ENCODE assay signal across 1 cellular context in the genomic region with DNA sequence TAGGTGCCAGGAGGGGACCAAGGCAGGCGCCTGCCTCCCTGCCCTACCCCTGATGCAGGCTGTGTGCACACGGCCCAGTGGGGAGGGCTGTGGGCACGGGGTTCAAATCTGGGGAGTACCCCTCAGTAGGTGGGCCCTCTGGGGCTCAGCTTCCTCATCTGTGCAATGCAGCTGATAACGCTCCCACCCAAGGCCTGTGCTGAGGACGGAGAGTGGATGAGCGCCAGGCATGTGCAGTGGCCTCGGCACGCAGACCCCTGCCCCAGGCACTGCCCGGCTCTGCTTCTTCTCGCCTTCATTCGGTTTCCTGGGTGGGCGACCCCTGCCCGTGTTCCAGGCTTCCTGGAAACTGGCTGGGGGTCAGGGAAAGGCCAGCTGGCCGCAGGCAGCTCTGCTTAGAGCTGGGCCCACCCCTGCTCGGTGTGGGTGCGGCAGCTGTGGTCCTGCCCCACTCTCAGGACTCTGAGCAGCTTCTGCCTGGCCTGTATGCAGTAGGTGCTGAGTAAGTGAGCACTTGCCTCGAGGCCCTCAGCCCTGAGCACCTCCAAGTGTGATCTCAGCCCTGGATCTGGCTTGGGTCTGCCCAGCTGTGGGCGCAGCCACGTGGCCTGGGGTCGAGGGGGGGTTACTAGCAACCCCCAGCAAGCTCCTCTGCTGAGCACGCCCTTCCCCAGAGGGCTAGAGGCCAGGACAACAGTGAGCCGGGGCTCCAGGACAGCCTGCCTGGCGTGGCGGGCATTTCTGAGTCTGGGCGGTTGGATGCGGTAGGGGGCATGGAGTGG.
TF ChIP-seq lines count a peak whose summit lies in the region.

No MANE protein-coding gene starts in this region.

TF ChIP-seq in K562, 482 proteins besides CTCF, POLR2A, EP300 and RAD21 (continued from another document and continues in another):
- TF ChIP-seq ZNF407 (IDR thresholded peaks at IDR 0.05; ENCODE audit: low read depth) (no peak), KLF1 (tag; IDR thresholded peaks at IDR 0.05) (0 out of 2 replicates have a peak, but pooled peaks have one; percentile 2), GABPB1 (CRISPR knock-in tag; IDR thresholded peaks at IDR 0.05) (peak; percentile 9; the same call in 1 of the 2 replicates), ZNF512 (tag; IDR thresholded peaks at IDR 0.05) (no peak), ZSCAN29 (IDR thresholded peaks at IDR 0.05) (no peak), CBFB (CRISPR knock-in tag; IDR thresholded peaks at IDR 0.05) (no peak), NKRF (IDR thresholded peaks at IDR 0.05; ENCODE audit: borderline replicate concordance) (no peak), SETDB1 (IDR thresholded peaks at IDR 0.05; ENCODE audit: low read length) (no peak), SMARCE1 (IDR thresholded peaks at IDR 0.05) (peak; percentile 54; the same call in 1 of the 2 replicates), ZNF354B (CRISPR knock-in tag; IDR thresholded peaks at IDR 0.05) (no peak), ZNF212 (CRISPR knock-in tag; IDR thresholded peaks at IDR 0.05) (no peak), NELFE (IDR thresholded peaks at IDR 0.05; ENCODE audit: insufficient read depth, insufficient read length) (no peak), SMARCC2 (IDR thresholded peaks at IDR 0.05; ENCODE audit: low read depth) (no peak), NRF1 (conservative IDR thresholded peaks at IDR 0.05 in 1 of 2, IDR thresholded peaks at IDR 0.05 in 1 of 2) (peak; percentile 7 to 15; a peak in 2 of 4 replicates), RBM17 (IDR thresholded peaks at IDR 0.05; ENCODE audit: borderline replicate concordance, low read depth, low read length) (no peak), MED1 (CRISPR knock-in tag; IDR thresholded peaks at IDR 0.05; ENCODE audit: borderline replicate concordance) (no peak), TEAD1 (CRISPR knock-in tag; IDR thresholded peaks at IDR 0.05) (no peak), TFE3 (CRISPR knock-in tag; IDR thresholded peaks at IDR 0.05) (no peak)
- TF ChIP-seq, protein P1, sequence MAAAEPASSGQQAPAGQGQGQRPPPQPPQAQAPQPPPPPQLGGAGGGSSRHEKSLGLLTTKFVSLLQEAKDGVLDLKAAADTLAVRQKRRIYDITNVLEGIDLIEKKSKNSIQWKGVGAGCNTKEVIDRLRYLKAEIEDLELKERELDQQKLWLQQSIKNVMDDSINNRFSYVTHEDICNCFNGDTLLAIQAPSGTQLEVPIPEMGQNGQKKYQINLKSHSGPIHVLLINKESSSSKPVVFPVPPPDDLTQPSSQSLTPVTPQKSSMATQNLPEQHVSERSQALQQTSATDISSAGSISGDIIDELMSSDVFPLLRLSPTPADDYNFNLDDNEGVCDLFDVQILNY (CRISPR knock-in tag; IDR thresholded peaks at IDR 0.05): no peak
- TF ChIP-seq, protein P2, sequence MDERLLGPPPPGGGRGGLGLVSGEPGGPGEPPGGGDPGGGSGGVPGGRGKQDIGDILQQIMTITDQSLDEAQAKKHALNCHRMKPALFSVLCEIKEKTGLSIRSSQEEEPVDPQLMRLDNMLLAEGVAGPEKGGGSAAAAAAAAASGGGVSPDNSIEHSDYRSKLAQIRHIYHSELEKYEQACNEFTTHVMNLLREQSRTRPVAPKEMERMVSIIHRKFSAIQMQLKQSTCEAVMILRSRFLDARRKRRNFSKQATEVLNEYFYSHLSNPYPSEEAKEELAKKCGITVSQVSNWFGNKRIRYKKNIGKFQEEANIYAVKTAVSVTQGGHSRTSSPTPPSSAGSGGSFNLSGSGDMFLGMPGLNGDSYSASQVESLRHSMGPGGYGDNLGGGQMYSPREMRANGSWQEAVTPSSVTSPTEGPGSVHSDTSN (CRISPR knock-in tag; IDR thresholded peaks at IDR 0.05; ENCODE audit: low read depth): no peak
- TF ChIP-seq, protein P2 (tag; conservative IDR thresholded peaks at IDR 0.05; ENCODE audit: low read depth): no peak
- TF ChIP-seq, protein P3, sequence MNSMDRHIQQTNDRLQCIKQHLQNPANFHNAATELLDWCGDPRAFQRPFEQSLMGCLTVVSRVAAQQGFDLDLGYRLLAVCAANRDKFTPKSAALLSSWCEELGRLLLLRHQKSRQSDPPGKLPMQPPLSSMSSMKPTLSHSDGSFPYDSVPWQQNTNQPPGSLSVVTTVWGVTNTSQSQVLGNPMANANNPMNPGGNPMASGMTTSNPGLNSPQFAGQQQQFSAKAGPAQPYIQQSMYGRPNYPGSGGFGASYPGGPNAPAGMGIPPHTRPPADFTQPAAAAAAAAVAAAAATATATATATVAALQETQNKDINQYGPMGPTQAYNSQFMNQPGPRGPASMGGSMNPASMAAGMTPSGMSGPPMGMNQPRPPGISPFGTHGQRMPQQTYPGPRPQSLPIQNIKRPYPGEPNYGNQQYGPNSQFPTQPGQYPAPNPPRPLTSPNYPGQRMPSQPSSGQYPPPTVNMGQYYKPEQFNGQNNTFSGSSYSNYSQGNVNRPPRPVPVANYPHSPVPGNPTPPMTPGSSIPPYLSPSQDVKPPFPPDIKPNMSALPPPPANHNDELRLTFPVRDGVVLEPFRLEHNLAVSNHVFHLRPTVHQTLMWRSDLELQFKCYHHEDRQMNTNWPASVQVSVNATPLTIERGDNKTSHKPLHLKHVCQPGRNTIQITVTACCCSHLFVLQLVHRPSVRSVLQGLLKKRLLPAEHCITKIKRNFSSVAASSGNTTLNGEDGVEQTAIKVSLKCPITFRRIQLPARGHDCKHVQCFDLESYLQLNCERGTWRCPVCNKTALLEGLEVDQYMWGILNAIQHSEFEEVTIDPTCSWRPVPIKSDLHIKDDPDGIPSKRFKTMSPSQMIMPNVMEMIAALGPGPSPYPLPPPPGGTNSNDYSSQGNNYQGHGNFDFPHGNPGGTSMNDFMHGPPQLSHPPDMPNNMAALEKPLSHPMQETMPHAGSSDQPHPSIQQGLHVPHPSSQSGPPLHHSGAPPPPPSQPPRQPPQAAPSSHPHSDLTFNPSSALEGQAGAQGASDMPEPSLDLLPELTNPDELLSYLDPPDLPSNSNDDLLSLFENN (IDR thresholded peaks at IDR 0.05; ENCODE audit: low read depth in 2 of 2, low read length in 2 of 2): no peak
- TF ChIP-seq, protein P4, sequence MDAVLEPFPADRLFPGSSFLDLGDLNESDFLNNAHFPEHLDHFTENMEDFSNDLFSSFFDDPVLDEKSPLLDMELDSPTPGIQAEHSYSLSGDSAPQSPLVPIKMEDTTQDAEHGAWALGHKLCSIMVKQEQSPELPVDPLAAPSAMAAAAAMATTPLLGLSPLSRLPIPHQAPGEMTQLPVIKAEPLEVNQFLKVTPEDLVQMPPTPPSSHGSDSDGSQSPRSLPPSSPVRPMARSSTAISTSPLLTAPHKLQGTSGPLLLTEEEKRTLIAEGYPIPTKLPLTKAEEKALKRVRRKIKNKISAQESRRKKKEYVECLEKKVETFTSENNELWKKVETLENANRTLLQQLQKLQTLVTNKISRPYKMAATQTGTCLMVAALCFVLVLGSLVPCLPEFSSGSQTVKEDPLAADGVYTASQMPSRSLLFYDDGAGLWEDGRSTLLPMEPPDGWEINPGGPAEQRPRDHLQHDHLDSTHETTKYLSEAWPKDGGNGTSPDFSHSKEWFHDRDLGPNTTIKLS (IDR thresholded peaks at IDR 0.05; ENCODE audit: borderline replicate concordance, low read depth): no peak
